ENCODE assay signal across 11 cellular contexts in genomic region chr18:23970161-23971153, GRCh38. TPM values are rescaled to one million over a fixed set of nuclear protein-coding genes. Genes with fewer than 3 reads are reported as not detected.
DNase-seq lines count a peak whose midpoint lies in the region; ATAC-seq and TF ChIP-seq lines count a peak whose summit lies in the region.
"Had no signal": no experiment of that assay in that cellular context is flagged by ENCODE, and none has a peak within 500 bp of the region (broad histone marks: within the 10 kb centered on the region; RNA-seq: fewer than 3 reads in every experiment).

No MANE protein-coding gene starts in this region.

- H3K4me1 Mint-ChIP-seq in T-helper 1 cell treated with Interleukin-12 subunit alpha and Interleukin-12 subunit beta and Interleukin-4 antibody, amounts not matched to agents 30 μg/mL and 1 μg/mL, for 36 hours (ENCODE audit: low read depth) = peaks cover 34% of the 10 kb centered on the region

- no peak for TF ChIP-seq CTCF in GM10266 (IDR thresholded peaks at IDR 0.05; ENCODE audit: control insufficient read depth, insufficient read depth, low read depth, missing control alignments)

- H3K9me3 Mint-ChIP-seq in T-helper 1 cell treated with Interleukin-12 subunit alpha and Interleukin-12 subunit beta and Interleukin-4 antibody, amounts not matched to agents 30 μg/mL and 1 μg/mL, for 36 hours = peaks cover 4% of the 10 kb centered on the region

- H3K36me3 Mint-ChIP-seq in T-helper 1 cell treated with Interleukin-12 subunit alpha and Interleukin-12 subunit beta and Interleukin-4 antibody, amounts not matched to agents 30 μg/mL and 1 μg/mL, for 36 hours (ENCODE audit: low read depth) = no peaks in the 10 kb centered on the region

- H3K27me3 Mint-ChIP-seq in T-helper 1 cell treated with Interleukin-12 subunit alpha and Interleukin-12 subunit beta and Interleukin-4 antibody, amounts not matched to agents 30 μg/mL and 1 μg/mL, for 36 hours (ENCODE audit: low read depth) = peaks cover 9% of the 10 kb centered on the region

- intact Hi-C loops in posterior vena cava (cut with DNase I) = no loop called here

- DNase-seq in activated gamma-delta T cell treated with anti-CD3 and anti-CD28 coated beads, Interleukin-2, amount 50 U/mL, for 16 hours (ENCODE audit: low read depth) = peak; percentile 41
- DNase-seq in stimulated activated CD4-positive, alpha-beta T cell treated with anti-CD3 and anti-CD28 coated beads, Interleukin-15, amount 100 ng/mL, for 24 hours = peak; percentile 54
- DNase-seq in GM10266 (ENCODE audit: extremely low spot score) = no peak
- DNase-seq in midbrain (lab: John Stamatoyannopoulos, UW) = no peak
- DNase-seq in posterior vena cava (ENCODE audit: low spot score) = no peak
- no peak for DNase-seq in nucleus accumbens (lab: John Stamatoyannopoulos, UW)
- DNase-seq: NCI-H1105 treated with DMSO at 0.1 percent for 48 hours, ovary, SHP77 treated with DMSO at 0.1 percent for 48 hours had no signal

- peak; percentile 42 for ATAC-seq in GM19043 (IDR thresholded peaks at IDR 0.05; ENCODE audit: low read depth, unreplicated experiment)

- no peak overlapping the region for H3K4me3 Mint-ChIP-seq in T-helper 1 cell treated with Interleukin-12 subunit alpha and Interleukin-12 subunit beta and Interleukin-4 antibody, amounts not matched to agents 30 μg/mL and 1 μg/mL, for 36 hours

- peak overlapping the region; percentile 79 for H3K27ac Mint-ChIP-seq in T-helper 1 cell treated with Interleukin-12 subunit alpha and Interleukin-12 subunit beta and Interleukin-4 antibody, amounts not matched to agents 30 μg/mL and 1 μg/mL, for 36 hours

RNA-seq across cellular contexts. Expression of gene TTC39C, which starts 44.1 kb away (rescaled TPM):
- total RNA-seq in posterior vena cava = 10 to 100 TPM; 37.4 to 44.6 TPM

Comparison
In these comparisons a context has a peak if more than half of its experiments do, and no peak if none do; other contexts are left out.
1. DNase-seq: peak in activated gamma-delta T cell treated with anti-CD3 and anti-CD28 coated beads, Interleukin-2, amount 50 U/mL, for 16 hours (single experiment) and stimulated activated CD4-positive, alpha-beta T cell treated with anti-CD3 and anti-CD28 coated beads, Interleukin-15, amount 100 ng/mL, for 24 hours (single experiment); none in GM10266 (single experiment), midbrain (single experiment), posterior vena cava (single experiment) and nucleus accumbens (0 of 56).